7 cellular contexts compared by ENCODE assay signal in the genomic region with DNA sequence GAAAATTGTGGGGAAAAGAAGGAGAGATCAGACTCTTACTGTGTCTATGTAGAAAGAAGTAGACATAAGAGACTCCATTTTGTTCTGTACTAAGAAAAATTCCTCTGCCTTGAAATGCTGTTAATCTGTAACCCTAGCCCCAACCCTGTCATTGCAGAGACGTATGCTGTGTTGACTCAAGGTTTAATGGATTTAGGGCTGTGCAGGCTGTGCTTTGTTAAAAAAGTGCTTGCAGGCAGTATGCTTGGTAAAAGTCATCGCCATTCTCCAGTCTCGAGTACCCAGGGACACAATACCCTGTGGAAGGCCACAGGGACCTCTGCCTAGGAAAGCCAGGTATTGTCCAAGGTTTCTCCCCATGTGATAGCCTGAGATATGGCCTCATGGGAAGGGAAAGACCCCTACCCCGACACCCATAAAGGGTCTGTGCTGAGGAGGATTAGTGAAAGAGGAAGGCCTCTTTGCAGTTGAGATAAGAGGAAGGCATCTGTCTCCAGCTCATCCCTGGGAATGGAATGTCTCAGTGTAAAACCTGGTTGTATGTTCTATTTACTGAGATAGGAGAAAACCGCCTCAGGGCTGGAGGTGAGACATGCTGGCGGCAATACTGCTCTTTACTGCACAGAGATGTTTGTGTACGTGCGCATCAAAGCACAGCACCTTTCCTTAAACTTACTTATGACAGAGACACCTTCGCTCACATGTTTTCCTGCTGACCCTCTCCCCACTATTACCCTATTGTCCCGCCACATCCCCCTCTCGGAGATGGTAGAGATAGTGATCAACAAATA. TPM values are rescaled to one million over a fixed set of nuclear protein-coding genes. Genes with fewer than 3 reads are reported as not detected.
A peak's percentile ranks its signal among the peaks of the same experiment; 100 is the strongest.
DNase-seq lines count a peak whose midpoint lies in the region; ATAC-seq and TF ChIP-seq lines count a peak whose summit lies in the region.
"Not testable (repeated sequence)": the region's sequence is repeated elsewhere in the genome, so short reads cannot be mapped to it uniquely, and the experiment has no call there.

No MANE protein-coding gene starts in this region.

- TF ChIP-seq CTCF in WTC11 (IDR thresholded peaks at IDR 0.05); progenitor cell of endocrine pancreas (IDR thresholded peaks at IDR 0.05; ENCODE audit: unreplicated experiment): not testable (repeated sequence)

- not testable (repeated sequence) for H3K36me3 ChIP-seq in HUES48 (ENCODE audit: control insufficient read depth, insufficient read depth, low read length); mesodermal cell (ENCODE audit: control insufficient read depth, insufficient read depth, low read length)

- WGBS in mesodermal cell (ENCODE audit: insufficient coverage in 2 of 2), 2 experiments, result 79 to 91% methylated on average over 6 to 7 of the region's 11 CpGs

- POLR2A ChIA-PET in WTC11 (lab: Charles Lee), result not testable (repeated sequence)

- not testable (repeated sequence) for H3K4me3 Mint-ChIP-seq in WTC11
- H3K4me3 Mint-ChIP-seq in progenitor cell of endocrine pancreas (ENCODE audit: low read depth), result peak overlapping the region; percentile 45

- not testable (repeated sequence) for ATAC-seq in WTC11

- H3K4me1 Mint-ChIP-seq in WTC11, result peaks cover 23% of the 10 kb centered on the region
- H3K4me1 Mint-ChIP-seq in progenitor cell of endocrine pancreas (ENCODE audit: low read depth), result peaks cover 36% of the 10 kb centered on the region

- H3K27ac Mint-ChIP-seq in WTC11 (peak overlapping the region; percentile 35; the same call in 1 of the 2 replicates), progenitor cell of endocrine pancreas (peak overlapping the region; percentile 97)

- H3K4me1 ChIP-seq in HUES48 (ENCODE audit: control insufficient read depth, insufficient read depth, low read length); mesodermal cell (ENCODE audit: control insufficient read depth, insufficient read depth, low read length, poor library complexity, severe bottlenecking): not testable (repeated sequence)

- not testable (repeated sequence) for H3K4me3 ChIP-seq in HUES48 (ENCODE audit: low read depth, low read length); mesodermal cell (ENCODE audit: extremely low read depth, insufficient read depth, low read length, poor library complexity, severe bottlenecking)

- not testable (repeated sequence) for H3K9ac ChIP-seq in HUES48 (ENCODE audit: low read depth, low read length)

- not testable (repeated sequence) for H3K9me3 Mint-ChIP-seq in WTC11; progenitor cell of endocrine pancreas (ENCODE audit: low read depth)

- not testable (repeated sequence) for H3K36me3 Mint-ChIP-seq in WTC11; progenitor cell of endocrine pancreas (ENCODE audit: insufficient read depth)

- not testable (repeated sequence) for H3K27me3 ChIP-seq in HUES48 (ENCODE audit: control insufficient read depth, insufficient read depth, low read length)

- DNase-seq in DMS153 (lab: John Stamatoyannopoulos, UW), result peak; percentile 28
- peak; percentile 50 for DNase-seq in NCI-H69 (lab: John Stamatoyannopoulos, UW)
- not testable (repeated sequence) for DNase-seq in WTC11 (ENCODE audit: low spot score); progenitor cell of endocrine pancreas (ENCODE audit: low spot score, unreplicated experiment)
- peak; percentile 74 for DNase-seq in islet precursor cell

- H3K27me3 Mint-ChIP-seq in WTC11 (ENCODE audit: low read depth); progenitor cell of endocrine pancreas: not testable (repeated sequence)

- not testable (repeated sequence) for H3K9me3 ChIP-seq in HUES48 (ENCODE audit: control insufficient read depth, insufficient read depth, low read length); mesodermal cell (ENCODE audit: control insufficient read depth, low read length)

- CTCF ChIA-PET in WTC11 (lab: Charles Lee), result not testable (repeated sequence)

- peak overlapping the region; percentile 50 for H3K27ac ChIP-seq in HUES48 (ENCODE audit: low read depth, low read length)
- H3K27ac ChIP-seq in mesodermal cell (ENCODE audit: low read depth, low read length, severe bottlenecking), result peak overlapping the region; percentile 71

RNA-seq across cellular contexts. Expression of gene ZNF761, which starts 11.1 kb away (rescaled TPM):
- total RNA-seq in WTC11 (2021) (28.4 to 29.7 TPM (median 29.4 TPM) in 3 replicates), progenitor cell of endocrine pancreas (59.3 and 65.9 TPM in 2 replicates)
- polyA plus RNA-seq in mesodermal cell (2013, experiment 1 of 2), result 21.5 TPM
- 28.7 TPM for polyA plus RNA-seq in mesodermal cell (2013, experiment 2 of 2)

RNA-seq across cellular contexts. Expression of gene ZNF765, which starts 25.8 kb away (rescaled TPM):
- total RNA-seq in WTC11 (2021) (18.3 to 23.6 TPM (median 19.6 TPM) in 3 replicates), progenitor cell of endocrine pancreas (29.8 and 32.9 TPM in 2 replicates)
- polyA plus RNA-seq in mesodermal cell (2013, experiment 1 of 2), result 9.6 TPM
- 9.1 TPM for polyA plus RNA-seq in mesodermal cell (2013, experiment 2 of 2)

RNA-seq across cellular contexts. Expression of gene ZNF813, which starts 46.8 kb away (rescaled TPM):
- total RNA-seq in WTC11 (2021), result 15.2 to 17.6 TPM (median 17.5 TPM) in 3 replicates
- 13.0 TPM for polyA plus RNA-seq in mesodermal cell (2013, experiment 1 of 2)
- 15.5 TPM for polyA plus RNA-seq in mesodermal cell (2013, experiment 2 of 2)
- total RNA-seq in progenitor cell of endocrine pancreas, result 16.0 and 16.6 TPM in 2 replicates

RNA-seq across cellular contexts. Expression of gene ZNF525, which starts 55.2 kb away (rescaled TPM):
- total RNA-seq in WTC11 (2021) (46.9 to 59.7 TPM (median 48.6 TPM) in 3 replicates), progenitor cell of endocrine pancreas (24.4 and 27.2 TPM in 2 replicates)
- 7.7 TPM for polyA plus RNA-seq in mesodermal cell (2013, experiment 1 of 2)
- 10.2 TPM for polyA plus RNA-seq in mesodermal cell (2013, experiment 2 of 2)
